ENCODE assay signal across 12 cellular contexts in genomic region chr5:133848306-133848924, GRCh38.
A peak's percentile ranks its signal among the peaks of the same experiment; 100 is the strongest.
DNase-seq lines count a peak whose midpoint lies in the region; ATAC-seq and TF ChIP-seq lines count a peak whose summit lies in the region.
"Had no signal": no experiment of that assay in that cellular context is flagged by ENCODE, and none has a peak within 500 bp of the region (broad histone marks: within the 10 kb centered on the region; RNA-seq: fewer than 3 reads in every experiment).

No MANE protein-coding gene starts in this region.

- intact Hi-C loops in gastrocnemius medialis (cut with DNase I; ENCODE audit: low total_unique reads), result no loop called here

- no peak overlapping the region for H3K14ac ChIP-seq in trophoblast cell (ENCODE audit: low read length)

- H3K18ac ChIP-seq in trophoblast cell (ENCODE audit: low read length), result no peak overlapping the region

- no peak for TF ChIP-seq POLR2A in gastrocnemius medialis (IDR thresholded peaks at IDR 0.05)

- no peak overlapping the region for H2AK5ac ChIP-seq in trophoblast cell (ENCODE audit: low read length)

- H3K27me3 ChIP-seq in MG63, result peaks cover 8% of the 10 kb centered on the region; the same call in 1 of the 2 replicates
- H3K27me3 ChIP-seq in trophoblast cell (ENCODE audit: insufficient read depth, low read length), result no peaks in the 10 kb centered on the region
- H3K27me3 ChIP-seq in gastrocnemius medialis, result no peaks in the 10 kb centered on the region

- no peak overlapping the region for H4K91ac ChIP-seq in trophoblast cell (ENCODE audit: low read depth, low read length)

- DNase-seq in SIG-M5 treated with dmso at 0.1 percent for 504 hours (lab: John Stamatoyannopoulos, UW; ENCODE audit: unreplicated experiment), result peak; percentile 39
- DNase-seq in SIG-M5 (lab: John Stamatoyannopoulos, UW), result no peak
- peak; percentile 88 for DNase-seq in MG63
- DNase-seq in activated CD8-positive, alpha-beta memory T cell treated with anti-CD3 and anti-CD28 coated beads, Interleukin-2, amount 50 U/mL, for 48 hours, result peak; percentile 12
- no peak for DNase-seq in trophoblast cell
- DNase-seq in NOMO-1 treated with dmso at 0.1 percent for 144 hours (lab: John Stamatoyannopoulos, UW; ENCODE audit: unreplicated experiment), result no peak
- no peak for DNase-seq in gastrocnemius medialis
- DNase-seq: ACHN; activated CD4-positive, alpha-beta T cell treated with anti-CD3 and anti-CD28 coated beads for 36 hours; naive thymus-derived CD8-positive, alpha-beta T cell; SHP77 treated with DMSO at 0.1 percent for 48 hours had no signal

- H3K4me2 ChIP-seq in trophoblast cell (ENCODE audit: low read length), result no peak overlapping the region

- TF ChIP-seq CTCF in gastrocnemius medialis (IDR thresholded peaks at IDR 0.05 in 4 of 5, conservative IDR thresholded peaks at IDR 0.05 in 1 of 5), result no peak

- no peak overlapping the region for H3K27ac ChIP-seq in trophoblast cell (ENCODE audit: low read depth, low read length)
- H3K27ac ChIP-seq in gastrocnemius medialis, result no peak overlapping the region

- no peak overlapping the region for H2BK12ac ChIP-seq in trophoblast cell (ENCODE audit: low read length)

- H3K4me3 ChIP-seq in MG63, result no peak overlapping the region
- no peak overlapping the region for H3K4me3 ChIP-seq in trophoblast cell (ENCODE audit: low read depth, low read length)
- no peak overlapping the region for H3K4me3 ChIP-seq in gastrocnemius medialis

- H3K36me3 ChIP-seq in MG63 (no peaks in the 10 kb centered on the region), trophoblast cell (ENCODE audit: control insufficient read depth in 1 of 2, insufficient read depth in 2 of 2, low read length in 2 of 2) (no peaks in the 10 kb centered on the region), gastrocnemius medialis (no peaks in the 10 kb centered on the region)

- no peak overlapping the region for H3K23ac ChIP-seq in trophoblast cell (ENCODE audit: low read length)

- ATAC-seq in HG02588 (IDR thresholded peaks at IDR 0.05; ENCODE audit: unreplicated experiment) (no peak), gastrocnemius medialis (no peak)
- ATAC-seq: activated CD4-positive, alpha-beta T cell treated with anti-CD3 and anti-CD28 coated beads for 36 hours had no signal

- H3K9me3 ChIP-seq in MG63, result peaks cover 2% of the 10 kb centered on the region; the same call in 1 of the 2 replicates
- H3K9me3 ChIP-seq in trophoblast cell (ENCODE audit: insufficient read depth, low read depth, low read length), result peaks cover 4% of the 10 kb centered on the region
- no peaks in the 10 kb centered on the region for H3K9me3 ChIP-seq in gastrocnemius medialis

- in situ Hi-C loops in gastrocnemius medialis (cut with MboI; ENCODE audit: low sequenced_read_pairs in 4 of 4), result no loop called here

- WGBS in trophoblast cell (ENCODE audit: extremely low coverage, insufficient coverage, insufficient read length), result no CpG with 5 or more reads among the region's 9 CpGs

- no peaks in the 10 kb centered on the region for H3K79me2 ChIP-seq in trophoblast cell (ENCODE audit: control insufficient read depth, insufficient read depth, low read length, poor library complexity)

- H2BK120ac ChIP-seq in trophoblast cell (ENCODE audit: insufficient read depth, low read length, poor library complexity), result no peak overlapping the region

- H2BK5ac ChIP-seq in trophoblast cell (ENCODE audit: low read depth, low read length, poor library complexity), result no peak overlapping the region

- no peak overlapping the region for H3K4ac ChIP-seq in trophoblast cell (ENCODE audit: low read depth, low read length)

- no peak overlapping the region for H4K12ac ChIP-seq in trophoblast cell (ENCODE audit: low read depth, low read length)

- peak overlapping the region; percentile 18 for H3K9ac ChIP-seq in trophoblast cell (ENCODE audit: low read length)

- H4K8ac ChIP-seq in trophoblast cell (ENCODE audit: low read depth, low read length), result no peak overlapping the region

- H3K4me1 ChIP-seq in trophoblast cell (ENCODE audit: control insufficient read depth in 1 of 2, insufficient read depth in 2 of 2, low read length in 2 of 2) (no peaks in the 10 kb centered on the region), gastrocnemius medialis (no peaks in the 10 kb centered on the region)

- no peaks in the 10 kb centered on the region for H3K79me1 ChIP-seq in trophoblast cell (ENCODE audit: low read length)

- H2AFZ ChIP-seq in trophoblast cell (ENCODE audit: insufficient read depth, low read length, poor library complexity), result no peak overlapping the region

Comparison
In these comparisons a context has a peak if more than half of its experiments do, and no peak if none do; other contexts are left out.
1. DNase-seq: peak in SIG-M5 treated with dmso at 0.1 percent for 504 hours (single experiment), MG63 (single experiment) and activated CD8-positive, alpha-beta memory T cell treated with anti-CD3 and anti-CD28 coated beads, Interleukin-2, amount 50 U/mL, for 48 hours (single experiment); none in SIG-M5 (single experiment), trophoblast cell (0 of 2), NOMO-1 treated with dmso at 0.1 percent for 144 hours (single experiment) and gastrocnemius medialis (0 of 2).